28 cellular contexts compared by ENCODE assay signal in genomic region chr6:157946053-157946617, GRCh38. TPM values are rescaled to one million over a fixed set of nuclear protein-coding genes. Genes with fewer than 3 reads are reported as not detected.
DNase-seq lines count a peak whose midpoint lies in the region; ATAC-seq and TF ChIP-seq lines count a peak whose summit lies in the region.
"Had no signal": no experiment of that assay in that cellular context is flagged by ENCODE, and none has a peak within 500 bp of the region (broad histone marks: within the 10 kb centered on the region; RNA-seq: fewer than 3 reads in every experiment).

No MANE protein-coding gene starts in this region.

- no peaks in the 10 kb centered on the region for H3K9me2 ChIP-seq in PC-3 (replicated peaks; ENCODE audit: low read length)

- intact Hi-C loops in sciatic nerve (cut with DNase I) (no loop called here), PC-3 (cut with micrococcal nuclease) (no loop called here)

- H3K4me3 Mint-ChIP-seq in activated T-cell treated with anti-CD3 and anti-CD28 coated beads, Interleukin-2, amount 50 U/mL, for 72 hours = no peak overlapping the region
- H3K4me3 Mint-ChIP-seq in T-helper 17 cell = no peak overlapping the region
- H3K4me3 Mint-ChIP-seq: natural killer cell had no signal

- H3K27me3 ChIP-seq in PC-3 (ENCODE audit: low read length) = no peaks in the 10 kb centered on the region
- H3K27me3 ChIP-seq: BLaER1, gastroesophageal sphincter, upper lobe of right lung had no signal

- no peak overlapping the region for H2AFZ ChIP-seq in PC-3 (ENCODE audit: low read length)

- no peak overlapping the region for H3K27ac ChIP-seq in PC-3 (ENCODE audit: low read length)
- H3K27ac ChIP-seq: BLaER1, gastroesophageal sphincter, upper lobe of right lung had no signal

- H3K27me3 Mint-ChIP-seq in activated T-cell treated with anti-CD3 and anti-CD28 coated beads, Interleukin-2, amount 50 U/mL, for 72 hours (ENCODE audit: low read depth) = peaks cover 11% of the 10 kb centered on the region
- H3K27me3 Mint-ChIP-seq in T-helper 17 cell = no peaks in the 10 kb centered on the region

- no peaks in the 10 kb centered on the region; the same call in 1 of the 2 replicates for H3K36me3 ChIP-seq in PC-3 (ENCODE audit: low read depth, low read length)
- H3K36me3 ChIP-seq: BLaER1 had no signal

- H3K79me2 ChIP-seq in PC-3 (ENCODE audit: low read length) = no peaks in the 10 kb centered on the region

- no peaks in the 10 kb centered on the region for H4K20me1 ChIP-seq in PC-3 (ENCODE audit: low read length)
- H4K20me1 ChIP-seq: BLaER1 had no signal

- H3K9me3 ChIP-seq in T-helper 17 cell (ENCODE audit: control insufficient read depth, low read length, poor library complexity, severe bottlenecking) (no peaks in the 10 kb centered on the region), PC-3 (ENCODE audit: low read length) (no peaks in the 10 kb centered on the region)
- H3K9me3 ChIP-seq: HAP-1 had no signal

- BruUV-seq in PC-3 (replicated peaks; lab: Mats Ljungman, UMichigan) = no TSS peak

- peaks cover 17 to 57% of the 10 kb centered on the region in 2 donors for H3K36me3 Mint-ChIP-seq in activated T-cell treated with anti-CD3 and anti-CD28 coated beads, Interleukin-2, amount 50 U/mL, for 72 hours (ENCODE audit: insufficient read depth in 2 of 2)
- H3K36me3 Mint-ChIP-seq in T-helper 17 cell (ENCODE audit: low read depth) = peaks cover 6% of the 10 kb centered on the region
- H3K36me3 Mint-ChIP-seq: natural killer cell had no signal

- CTCF ChIA-PET in PC-3 (lab: Charles Lee) = no interaction called here

- no peak for DNase-seq in activated T-cell treated with anti-CD3 and anti-CD28 coated beads, Interleukin-2, amount 50 U/mL, for 72 hours
- DNase-seq in activated T-cell treated with anti-CD3 and anti-CD28 coated beads for 4 hours (no peak), T-helper 17 cell (no peak), ecto neural progenitor cell (ENCODE audit: low spot score) (peak; percentile 21), sciatic nerve (ENCODE audit: low spot score) (no peak), PC-3 (no peak)
- DNase-seq: activated CD4-positive, CD25-positive, alpha-beta regulatory T cell; activated CD8-positive, alpha-beta memory T cell treated with anti-CD3 and anti-CD28 coated beads for 24 hours; activated T-cell treated with anti-CD3 and anti-CD28 coated beads, Interleukin-2, amount 50 U/mL, for 48 hours; COR-L47; DMS79; GDM1; hippocampal formation; left cardiac atrium; natural killer cell; NCI-H1105; NCI-H187 treated with DMSO at 0.1 percent for 48 hours; NCI-H526 treated with DMSO at 0.1 percent for 48 hours; small intestine; SW 1271; T1000; upper lobe of right lung had no signal

- H3K4me2 ChIP-seq in PC-3 (ENCODE audit: low read length) = no peak overlapping the region
- H3K4me2 ChIP-seq: BLaER1 had no signal

- H3K9me3 Mint-ChIP-seq in activated T-cell treated with anti-CD3 and anti-CD28 coated beads, Interleukin-2, amount 50 U/mL, for 72 hours = peaks cover 7% of the 10 kb centered on the region in 2 donors
- H3K9me3 Mint-ChIP-seq: natural killer cell had no signal

- H3F3A ChIP-seq in PC-3 (ENCODE audit: low read length, unreplicated experiment) = no peaks in the 10 kb centered on the region

- H3K4me1 ChIP-seq in PC-3 (ENCODE audit: insufficient read depth, low read length) = no peaks in the 10 kb centered on the region
- H3K4me1 ChIP-seq: BLaER1, gastroesophageal sphincter, HAP-1, upper lobe of right lung had no signal

- TF ChIP-seq CTCF in PC-3 (conservative IDR thresholded peaks at IDR 0.05; ENCODE audit: low read depth, low read length) = no peak

- no peak for ATAC-seq in activated T-cell treated with anti-CD3 and anti-CD28 coated beads, Interleukin-2, amount 50 U/mL, for 72 hours (replicated peaks in 1 of 2)
- ATAC-seq in T-helper 17 cell (no peak), sciatic nerve (peak; percentile 6), PC-3 (no peak), GM21367 (IDR thresholded peaks at IDR 0.05; ENCODE audit: unreplicated experiment) (no peak), HG02885 (IDR thresholded peaks at IDR 0.05; ENCODE audit: poor library complexity, unreplicated experiment) (no peak)
- ATAC-seq: Panc1 had no signal

- H3K9ac ChIP-seq in PC-3 (ENCODE audit: low read length) = no peak overlapping the region
- H3K9ac ChIP-seq: BLaER1 had no signal

- peak overlapping the region; percentile 70 for H3K27ac Mint-ChIP-seq in activated T-cell treated with anti-CD3 and anti-CD28 coated beads, Interleukin-2, amount 50 U/mL, for 72 hours
- H3K27ac Mint-ChIP-seq in T-helper 17 cell = peak overlapping the region; percentile 69
- H3K27ac Mint-ChIP-seq: natural killer cell had no signal

- no peak overlapping the region for H3K4me3 ChIP-seq in PC-3 (ENCODE audit: low read length)
- H3K4me3 ChIP-seq: BLaER1, gastroesophageal sphincter, HAP-1, upper lobe of right lung had no signal

- peaks cover 43% of the 10 kb centered on the region for H3K4me1 Mint-ChIP-seq in activated T-cell treated with anti-CD3 and anti-CD28 coated beads, Interleukin-2, amount 50 U/mL, for 72 hours (ENCODE audit: low read depth)
- H3K4me1 Mint-ChIP-seq in T-helper 17 cell = peaks cover 2% of the 10 kb centered on the region
- H3K4me1 Mint-ChIP-seq: natural killer cell had no signal

- POLR2A ChIA-PET in PC-3 (lab: Charles Lee; ENCODE audit: unreplicated experiment) = no interaction called here

RNA-seq across cellular contexts. Expression of gene SYNJ2, which starts 35.5 kb away (rescaled TPM):
- 10 to 100 TPM; 22.6 to 29.8 TPM for total RNA-seq in activated T-cell treated with anti-CD3 and anti-CD28 coated beads, Interleukin-2, amount 50 U/mL, for 72 hours
- total RNA-seq in T-helper 17 cell (10 to 100 TPM; 43.6 to 45.0 TPM), sciatic nerve (22.5 TPM), PC-3 (2014; rRNA removed) (21.5 and 24.9 TPM in 2 replicates)
